ENCODE assay signal across 9 cellular contexts in genomic region chr2:25606892-25607291, GRCh38.
DNase-seq lines count a peak whose midpoint lies in the region; ATAC-seq and TF ChIP-seq lines count a peak whose summit lies in the region.
"Had no signal": no experiment of that assay in that cellular context is flagged by ENCODE, and none has a peak within 500 bp of the region (broad histone marks: within the 10 kb centered on the region; RNA-seq: fewer than 3 reads in every experiment).

No MANE protein-coding gene starts in this region.

- H3K36me3 ChIP-seq in colonic mucosa: no peaks in the 10 kb centered on the region
- H3K36me3 ChIP-seq: HAP-1 had no signal

- no peaks in the 10 kb centered on the region for H3K9me3 Mint-ChIP-seq in nephron progenitor cell
- no peaks in the 10 kb centered on the region for H3K9me3 Mint-ChIP-seq in activated T-helper 2 cell treated with anti-CD3 and anti-CD28 coated beads, Interferon-gamma antibody, Interleukin-2, Interleukin-4, amounts not matched to agents 10 μg/mL and 5 μg/mL and 100 μg/mL, durations not matched to agents 14 hours and 24 hours and 36 hours

- no peaks in the 10 kb centered on the region for H3K36me3 Mint-ChIP-seq in nephron progenitor cell (ENCODE audit: low read depth)
- H3K36me3 Mint-ChIP-seq in activated T-helper 2 cell treated with anti-CD3 and anti-CD28 coated beads, Interferon-gamma antibody, Interleukin-2, Interleukin-4, amounts not matched to agents 10 μg/mL and 5 μg/mL and 100 μg/mL, durations not matched to agents 14 hours and 24 hours and 36 hours (ENCODE audit: low read depth): no peaks in the 10 kb centered on the region

- no peaks in the 10 kb centered on the region for H3K4me1 ChIP-seq in colonic mucosa
- H3K4me1 ChIP-seq: HAP-1 had no signal

- no peaks in the 10 kb centered on the region for H3K9me3 ChIP-seq in colonic mucosa
- H3K9me3 ChIP-seq: HAP-1 had no signal

- no peak overlapping the region for H3K27ac ChIP-seq in colonic mucosa

- TF ChIP-seq CTCF in colonic mucosa (IDR thresholded peaks at IDR 0.05): peak; percentile 54
- TF ChIP-seq CTCF in nephron progenitor cell (IDR thresholded peaks at IDR 0.05): peak; percentile 31

- ATAC-seq in HG03469 (IDR thresholded peaks at IDR 0.05; ENCODE audit: unreplicated experiment): no peak

- H3K27ac Mint-ChIP-seq in nephron progenitor cell: no peak overlapping the region
- no peak overlapping the region for H3K27ac Mint-ChIP-seq in activated T-helper 2 cell treated with anti-CD3 and anti-CD28 coated beads, Interferon-gamma antibody, Interleukin-2, Interleukin-4, amounts not matched to agents 10 μg/mL and 5 μg/mL and 100 μg/mL, durations not matched to agents 14 hours and 24 hours and 36 hours

- intact Hi-C loops in colonic mucosa (cut with DNase I): no loop called here
- intact Hi-C loops in activated T-helper 2 cell treated with anti-CD3 and anti-CD28 coated beads, Interferon-gamma antibody, Interleukin-2, Interleukin-4, amounts not matched to agents 10 μg/mL and 5 μg/mL and 100 μg/mL, durations not matched to agents 14 hours and 24 hours and 36 hours (cut with micrococcal nuclease): loop anchor here (1.0 to 10.0 kb wide), 3 partner anchors 57 to 278 kb away; no protein-coding TSS in a partner anchor

- no peak overlapping the region for H3K4me3 Mint-ChIP-seq in nephron progenitor cell
- H3K4me3 Mint-ChIP-seq in activated T-helper 2 cell treated with anti-CD3 and anti-CD28 coated beads, Interferon-gamma antibody, Interleukin-2, Interleukin-4, amounts not matched to agents 10 μg/mL and 5 μg/mL and 100 μg/mL, durations not matched to agents 14 hours and 24 hours and 36 hours (ENCODE audit: low read depth): no peak overlapping the region

- no peaks in the 10 kb centered on the region for H3K27me3 Mint-ChIP-seq in nephron progenitor cell (ENCODE audit: low read depth, poor library complexity)
- H3K27me3 Mint-ChIP-seq in activated T-helper 2 cell treated with anti-CD3 and anti-CD28 coated beads, Interferon-gamma antibody, Interleukin-2, Interleukin-4, amounts not matched to agents 10 μg/mL and 5 μg/mL and 100 μg/mL, durations not matched to agents 14 hours and 24 hours and 36 hours (ENCODE audit: low read depth): no peaks in the 10 kb centered on the region

- H3K4me1 Mint-ChIP-seq in nephron progenitor cell: no peaks in the 10 kb centered on the region
- peaks cover 17% of the 10 kb centered on the region for H3K4me1 Mint-ChIP-seq in activated T-helper 2 cell treated with anti-CD3 and anti-CD28 coated beads, Interferon-gamma antibody, Interleukin-2, Interleukin-4, amounts not matched to agents 10 μg/mL and 5 μg/mL and 100 μg/mL, durations not matched to agents 14 hours and 24 hours and 36 hours (ENCODE audit: low read depth)

- DNase-seq in A172 (ENCODE audit: low spot score) (peak; percentile 40), EL (peak; percentile 32), NCI-H446 treated with DMSO at 0.1 percent for 48 hours (lab: John Stamatoyannopoulos, UW) (peak; percentile 2), colonic mucosa (no peak), nephron progenitor cell (no peak)
- no peak for DNase-seq in activated T-helper 2 cell treated with anti-CD3 and anti-CD28 coated beads, Interferon-gamma antibody, Interleukin-2, Interleukin-4, amounts not matched to agents 10 μg/mL and 5 μg/mL and 100 μg/mL, durations not matched to agents 14 hours and 24 hours and 36 hours (ENCODE audit: low spot score)
- DNase-seq in stimulated activated naive CD4-positive, alpha-beta T cell treated with Interleukin-2 at 50 U/mL for 16 hours (lab: John Stamatoyannopoulos, UW): no peak

- no peak overlapping the region for H3K9ac ChIP-seq in colonic mucosa (ENCODE audit: low read depth in 2 of 2, low read length in 2 of 2)

- H3K27me3 ChIP-seq in colonic mucosa: no peaks in the 10 kb centered on the region

- H3K4me3 ChIP-seq in colonic mucosa: no peak overlapping the region
- H3K4me3 ChIP-seq: HAP-1 had no signal

Comparison
In these comparisons a context has a peak if more than half of its experiments do, and no peak if none do; other contexts are left out.
1. DNase-seq: peak in A172 (single experiment), EL (single experiment) and NCI-H446 treated with DMSO at 0.1 percent for 48 hours (single experiment); none in colonic mucosa (single experiment), nephron progenitor cell (single experiment), activated T-helper 2 cell treated with anti-CD3 and anti-CD28 coated beads, Interferon-gamma antibody, Interleukin-2, Interleukin-4, amounts not matched to agents 10 μg/mL and 5 μg/mL and 100 μg/mL, durations not matched to agents 14 hours and 24 hours and 36 hours (single experiment) and stimulated activated naive CD4-positive, alpha-beta T cell treated with Interleukin-2 at 50 U/mL for 16 hours (single experiment).